ENCODE assay signal across 16 cellular contexts in the genomic region with DNA sequence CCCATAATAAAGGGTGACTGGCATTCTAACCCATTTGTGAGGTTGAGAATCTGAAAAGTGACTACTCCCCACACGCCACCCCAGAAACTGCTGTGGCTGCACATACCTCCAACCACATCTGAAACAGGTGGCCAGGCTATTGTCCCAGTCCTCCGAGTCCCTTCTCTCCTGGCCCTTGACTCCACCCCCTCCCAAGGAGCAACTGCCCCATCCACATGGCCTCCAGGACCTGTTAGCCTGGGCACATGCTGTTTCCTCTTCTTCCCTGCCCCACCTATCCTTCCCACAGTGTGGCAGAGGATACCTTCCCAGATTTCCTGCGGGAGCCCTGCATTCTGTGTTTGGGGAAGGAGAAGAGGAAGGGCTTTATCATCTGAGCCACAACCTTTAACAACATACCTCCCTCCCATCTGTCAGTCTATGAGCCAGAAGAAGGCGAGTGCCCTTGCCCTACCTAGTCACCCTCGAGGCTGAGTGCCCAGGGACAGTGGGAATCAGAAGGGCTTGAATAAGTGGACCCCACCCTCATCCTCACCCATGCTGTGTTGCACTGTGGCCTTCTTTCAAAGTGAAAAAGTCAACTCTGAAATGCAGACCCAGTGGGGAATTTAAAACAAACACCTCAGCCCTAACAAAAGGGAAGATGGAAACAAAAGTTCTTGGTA. TPM values are rescaled to one million over a fixed set of nuclear protein-coding genes. Genes with fewer than 3 reads are reported as not detected.
DNase-seq lines count a peak whose midpoint lies in the region; ATAC-seq, FAIRE-seq and TF ChIP-seq lines count a peak whose summit lies in the region.
"Had no signal": no experiment of that assay in that cellular context is flagged by ENCODE, and none has a peak within 500 bp of the region (broad histone marks: within the 10 kb centered on the region; RNA-seq: fewer than 3 reads in every experiment).

No MANE protein-coding gene starts in this region.

- CTCF ChIA-PET in H1 (lab: Charles Lee; ENCODE audit: partially characterized antibody), result interaction anchor here (0.7 to 6.5 kb wide), 2 partner anchors 372 to 377 kb away, joined by 3 to 81 read pairs; no protein-coding TSS in a partner anchor

- no peaks in the 10 kb centered on the region for H3K9me3 ChIP-seq in H1 (ENCODE audit: insufficient read depth in 2 of 2, low read depth in 1 of 2, low read length in 1 of 2)
- H3K9me3 ChIP-seq: esophagus squamous epithelium, gastrocnemius medialis, tibial nerve had no signal

- no peak overlapping the region for H3K9ac ChIP-seq in H1 (replicated peaks in 1 of 4; ENCODE audit: extremely low read depth in 1 of 4, low read depth in 3 of 4, low read length in 3 of 4)

- ATAC-seq in sciatic nerve (peak; percentile 38), HG02970 (IDR thresholded peaks at IDR 0.05; ENCODE audit: low FRiP score, unreplicated experiment) (no peak)

- H3K23ac ChIP-seq in H1 (ENCODE audit: insufficient read length), result no peak overlapping the region

- H2BK120ac ChIP-seq in H1 (replicated peaks; ENCODE audit: low read depth, low read length), result no peak overlapping the region

- H3K56ac ChIP-seq in H1 (replicated peaks; ENCODE audit: insufficient read length, low read depth, low read length), result no peak overlapping the region

- no peaks in the 10 kb centered on the region for H3K9me3 Mint-ChIP-seq in HFFc6
- H3K9me3 Mint-ChIP-seq: activated CD4-positive, alpha-beta memory T cell treated with anti-CD3 and anti-CD28 coated beads for 36 hours had no signal

- 0 out of 2 replicates have a peak overlapping the region, but pooled peaks have one; percentile 33 for H2BK12ac ChIP-seq in H1 (ENCODE audit: low read depth, low read length)

- no peaks in the 10 kb centered on the region for H3K27me3 ChIP-seq in H1 (replicated peaks in 1 of 4; ENCODE audit: control insufficient read depth in 3 of 4, extremely low read depth in 1 of 4, insufficient read depth in 3 of 4, low read length in 3 of 4)
- H3K27me3 ChIP-seq: esophagus squamous epithelium, gastrocnemius medialis, tibial nerve had no signal

- H3K27me3 Mint-ChIP-seq in HFFc6 (ENCODE audit: insufficient read depth), result peaks cover 4% of the 10 kb centered on the region; the same call in 1 of the 2 replicates

- TF ChIP-seq POLR2A in H1 (IDR thresholded peaks at IDR 0.05; ENCODE audit: control extremely low read depth in 1 of 2, low read depth in 2 of 2, low read length in 2 of 2), result no peak

- H3K4ac ChIP-seq in H1 (replicated peaks; ENCODE audit: insufficient read length, low read depth, low read length), result no peak overlapping the region

- TF ChIP-seq EP300 in H1 (IDR thresholded peaks at IDR 0.05; ENCODE audit: borderline replicate concordance in 1 of 2, low read depth in 2 of 2, low read length in 2 of 2), result no peak

- H3K27ac ChIP-seq in H1 (ENCODE audit: low read depth, low read length), result no peak overlapping the region
- H3K27ac ChIP-seq: esophagus squamous epithelium, gastrocnemius medialis, tibial nerve had no signal

- no peak overlapping the region for H3K14ac ChIP-seq in H1 (ENCODE audit: insufficient read length)

- H3K27ac Mint-ChIP-seq in HFFc6, result peak overlapping the region; percentile 60; the same call in 1 of the 2 replicates
- H3K27ac Mint-ChIP-seq: activated CD4-positive, alpha-beta memory T cell treated with anti-CD3 and anti-CD28 coated beads for 36 hours had no signal

- peaks cover 62% of the 10 kb centered on the region for H3K4me1 Mint-ChIP-seq in HFFc6 (ENCODE audit: low read depth)

- H3K79me1 ChIP-seq in H1 (ENCODE audit: low read depth, low read length), result no peaks in the 10 kb centered on the region

- no peak overlapping the region for H4K91ac ChIP-seq in H1 (replicated peaks; ENCODE audit: insufficient read length, low read length)

- H3K4me2 ChIP-seq in H1 (ENCODE audit: insufficient read depth in 1 of 2, low read depth in 2 of 2, low read length in 2 of 2), result peak overlapping the region in 1 of 2 experiments; percentile 5; a peak in 1 of 4 replicates

- H2BK20ac ChIP-seq in H1 (ENCODE audit: low read length), result no peak overlapping the region

- H2AK5ac ChIP-seq in H1 (ENCODE audit: low read depth, low read length), result no peak overlapping the region

- whole genome bisulfite sequencing in H1 (ENCODE audit: extremely low coverage in 1 of 2, insufficient coverage in 1 of 2, insufficient read length in 1 of 2, insufficient replicate concordance in 2 of 2, low coverage in 1 of 2, low lambda C conversion rate in 2 of 2, missing lambda C conversion rate in 1 of 2), 2 experiments, result 67% methylated on average over 5 of the region's 5 CpGs; no CpG with 5 or more reads in 1 of the 2 experiments

- H3K36me3 ChIP-seq in H1 (ENCODE audit: control insufficient read depth in 2 of 4, insufficient read depth in 4 of 4, low read length in 3 of 4), result no peaks in the 10 kb centered on the region
- H3K36me3 ChIP-seq: esophagus squamous epithelium, gastrocnemius medialis had no signal

- H3K23me2 ChIP-seq in H1 (ENCODE audit: low read depth, low read length), result no peaks in the 10 kb centered on the region

- H2BK15ac ChIP-seq in H1 (ENCODE audit: low read length), result no peak overlapping the region

- DNase-seq in DMS53 (lab: John Stamatoyannopoulos, UW) (peak; percentile 63), DMS53 treated with DMSO at 0.1 percent for 48 hours (lab: John Stamatoyannopoulos, UW; ENCODE audit: unreplicated experiment) (no peak), HFFc6 (no peak), H1 (ENCODE audit: low read depth in 1 of 2, low spot score in 2 of 2) (no peak), sciatic nerve (ENCODE audit: low spot score) (no peak), posterior vena cava (ENCODE audit: low spot score) (no peak), NCI-H345 (lab: John Stamatoyannopoulos, UW) (no peak)
- DNase-seq: esophagus squamous epithelium, NCI-H510A had no signal

- no peaks in the 10 kb centered on the region for H3K79me2 ChIP-seq in H1 (ENCODE audit: control insufficient read depth in 1 of 2, insufficient read depth in 2 of 2, low read length in 2 of 2)

- POLR2A ChIA-PET in H1 (lab: Charles Lee; ENCODE audit: partially characterized antibody), result no interaction called here

- no peak for TF ChIP-seq RAD21 in H1 (IDR thresholded peaks at IDR 0.05 in 1 of 2, conservative IDR thresholded peaks at IDR 0.05 in 1 of 2; ENCODE audit: low read depth in 2 of 2, low read length in 2 of 2)

- no peak for FAIRE-seq in H1 (lab: Jason Lieb, UNC)

- peaks cover 44% of the 10 kb centered on the region for H3K36me3 Mint-ChIP-seq in HFFc6 (ENCODE audit: low read depth)
- H3K36me3 Mint-ChIP-seq: activated CD4-positive, alpha-beta memory T cell treated with anti-CD3 and anti-CD28 coated beads for 36 hours; brain had no signal

- no peak overlapping the region for H3K4me3 ChIP-seq in H1 (ENCODE audit: extremely low read depth in 1 of 4, insufficient read depth in 2 of 4, low read depth in 3 of 4, low read length in 4 of 4)
- H3K4me3 ChIP-seq: esophagus squamous epithelium, gastrocnemius medialis, tibial nerve had no signal

- H3K4me3 Mint-ChIP-seq in HFFc6, result no peak overlapping the region
- H3K4me3 Mint-ChIP-seq: activated CD4-positive, alpha-beta memory T cell treated with anti-CD3 and anti-CD28 coated beads for 36 hours; brain had no signal

- H4K5ac ChIP-seq in H1 (ENCODE audit: insufficient read length, low read depth, low read length), result no peak overlapping the region

- peak overlapping the region; percentile 10 for H2BK5ac ChIP-seq in H1 (ENCODE audit: low read depth, low read length)

- no peak for TF ChIP-seq CTCF in HFFc6 (IDR thresholded peaks at IDR 0.05)
- TF ChIP-seq CTCF in H1 (IDR thresholded peaks at IDR 0.05; ENCODE audit: control extremely low read depth in 1 of 3, insufficient read depth in 1 of 3, low read depth in 1 of 3, low read length in 3 of 3), result no peak

- H4K8ac ChIP-seq in H1 (ENCODE audit: extremely low read depth, insufficient read depth, low read length), result no peak overlapping the region

- H3K18ac ChIP-seq in H1 (ENCODE audit: extremely low read depth, low read length), result no peak overlapping the region

- no peaks in the 10 kb centered on the region for H4K20me1 ChIP-seq in H1 (replicated peaks in 1 of 2; ENCODE audit: control insufficient read depth in 1 of 2, insufficient read depth in 2 of 2, low read length in 2 of 2)

- intact Hi-C loops in sciatic nerve (cut with DNase I), result loop anchor here (5.0 kb wide), 1 partner anchor 381 kb away; no protein-coding TSS in a partner anchor
- intact Hi-C loops in posterior vena cava (cut with DNase I), result loop anchor here in 1 of 2 donors (2.0 kb wide), 1 partner anchor 375 kb away; no protein-coding TSS in a partner anchor

- H2AFZ ChIP-seq in H1 (ENCODE audit: low read length), result no peak overlapping the region

- peaks cover 4 to 10% (median 8%) of the 10 kb centered on the region in 4 experiments; a peak in 6 of 7 replicates for H3K4me1 ChIP-seq in H1 (replicated peaks in 1 of 4; ENCODE audit: control insufficient read depth in 3 of 4, insufficient read depth in 4 of 4, low read length in 3 of 4)
- H3K4me1 ChIP-seq: esophagus squamous epithelium, gastrocnemius medialis had no signal

TF ChIP-seq in H1, 55 proteins besides CTCF, POLR2A, EP300 and RAD21:
- TF ChIP-seq, protein P1, sequence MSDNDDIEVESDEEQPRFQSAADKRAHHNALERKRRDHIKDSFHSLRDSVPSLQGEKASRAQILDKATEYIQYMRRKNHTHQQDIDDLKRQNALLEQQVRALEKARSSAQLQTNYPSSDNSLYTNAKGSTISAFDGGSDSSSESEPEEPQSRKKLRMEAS (IDR thresholded peaks at IDR 0.05), result peak; percentile 38; the same call in 1 of the 2 replicates
- no peak for TF ChIP-seq JUND (IDR thresholded peaks at IDR 0.05; ENCODE audit: low read length)

RNA-seq across cellular contexts. Expression of a gene that starts 11.9 kb away (rescaled TPM):
- 100 to 1,000 TPM in 1 of 6 experiments, 10 to 100 TPM in 5; 36.6 to 101 (median 92.6) TPM for total RNA-seq in HFFc6 (2021; fragmentation: NEBNext Ultra II Directional; extraction: Animal tissue kit (Norgen Biotek cat#: 25700))
- 8.6 and 8.7 TPM in 2 replicates for total RNA-seq in H1 (2021; fragmentation: NEBNext Ultra II Directional; extraction: Animal tissue kit (Norgen Biotek cat#: 25700))
- 3.8 and 5.4 TPM in 2 replicates for polyA plus RNA-seq in H1 (2011; rRNA removed)
- polyA plus RNA-seq in H1 (2011; cell fraction: cytosol; rRNA removed), result 5.3 TPM
- polyA plus RNA-seq in H1 (2011; cell fraction: nucleus; rRNA removed), result 3.9 TPM
- polyA plus RNA-seq in H1 (2012, experiment 1 of 2), result 4.7 to 6.7 TPM (median 5.3 TPM) in 4 replicates
- 1.9 TPM for polyA plus RNA-seq in H1 (2012, experiment 2 of 2)
- 12.0 TPM for polyA plus RNA-seq in H1 (2013, experiment 1 of 2)
- polyA plus RNA-seq in H1 (2013, experiment 2 of 2), result 15.7 TPM
- polyA minus RNA-seq in H1 (2011; rRNA and poly(A)+ RNA removed), result 6.6 and 8.9 TPM in 2 replicates
- polyA minus RNA-seq in H1 (2011; cell fraction: cytosol; rRNA and poly(A)+ RNA removed), result 1.2 TPM
- polyA minus RNA-seq in H1 (2011; cell fraction: nucleus; rRNA and poly(A)+ RNA removed), result 12.4 TPM
- total RNA-seq in sciatic nerve, result 11.6 TPM
- total RNA-seq in posterior vena cava, result 1 to 10 TPM; 2.5 to 2.8 TPM
- total RNA-seq: A172; activated CD4-positive, alpha-beta memory T cell treated with anti-CD3 and anti-CD28 coated beads for 36 hours; HepG2 had no signal
- polyA plus RNA-seq: HepG2 had no signal
